Comparison of ENCODE assay signal across 24 cellular contexts in the genomic region with DNA sequence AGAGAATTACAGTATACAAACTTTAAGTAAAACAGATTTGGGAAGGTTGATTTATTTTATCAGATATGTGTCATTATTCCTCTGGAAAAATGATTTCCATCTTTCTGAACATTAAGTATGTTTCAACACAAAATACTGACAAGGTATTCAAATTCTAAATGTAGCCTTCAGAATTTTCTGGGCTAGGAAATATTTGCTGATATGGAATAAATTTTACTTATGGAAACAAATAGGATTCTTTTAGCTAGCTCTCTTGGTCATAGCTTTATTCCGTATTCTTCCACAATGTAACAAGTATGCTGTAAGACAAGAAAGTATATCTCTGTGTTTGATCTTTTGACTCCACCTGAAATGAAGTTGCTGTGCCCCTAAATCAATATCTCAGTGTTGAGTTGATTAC.
"Had no signal": no experiment of that assay in that cellular context is flagged by ENCODE, and none has a peak within 500 bp of the region (broad histone marks: within the 10 kb centered on the region; RNA-seq: fewer than 3 reads in every experiment).

No MANE protein-coding gene starts in this region.

- H3K9me3 ChIP-seq: colonic mucosa, esophagus squamous epithelium, left ventricle myocardium inferior, lower lobe of right lung, right atrium auricular region, suprapubic skin, thyroid gland, upper lobe of left lung, uterus had no signal

- DNase-seq: colonic mucosa; dermis blood vessel endothelial cell; esophagus squamous epithelium; foreskin melanocyte; head of caudate nucleus; kidney; left cardiac atrium; left ventricle myocardium inferior; lower lobe of right lung; midbrain; occipital lobe; small intestine; stimulated activated CD4-positive, alpha-beta T cell treated with anti-CD3 and anti-CD28 coated beads, Interleukin-2, amount 100 ng/mL, for 48 hours; stimulated activated CD8-positive, alpha-beta memory T cell treated with anti-CD3 and anti-CD28 coated beads, Interleukin-4, amount 100 ng/mL, for 48 hours; stimulated activated naive CD8-positive, alpha-beta T cell treated with anti-CD3 and anti-CD28 coated beads, Interleukin-15, Interleukin-2, amounts not matched to agents 100 U/mL and 50 U/mL, for 24 hours; thyroid gland; upper lobe of left lung; uterus had no signal

- H2AFZ ChIP-seq: hepatocyte had no signal

- H3K36me3 ChIP-seq: colonic mucosa, esophagus squamous epithelium, left ventricle myocardium inferior, lower lobe of right lung, right atrium auricular region, suprapubic skin, thyroid gland, upper lobe of left lung, uterus had no signal

- ATAC-seq: left cardiac atrium; lower lobe of right lung; natural killer cell treated with Interleukin-12 subunit alpha and Interleukin-12 subunit beta and Interleukin-15 and Interleukin-18, amount 100 ng/mL, for 72 hours; stimulated activated effector memory CD8-positive, alpha-beta T cell treated with anti-CD3 and anti-CD28 coated beads, Interleukin-12 subunit alpha, Interleukin-12 subunit beta, amount 100 ng/mL, for 72 hours; stimulated activated naive CD8-positive, alpha-beta T cell treated with anti-CD3 and anti-CD28 coated beads, Interleukin-15, Interleukin-2, amounts not matched to agents 100 U/mL and 50 U/mL, for 24 hours had no signal

- H3K4me2 ChIP-seq: hepatocyte had no signal

- H3K4me1 Mint-ChIP-seq: memory B cell; stimulated activated effector memory CD8-positive, alpha-beta T cell treated with anti-CD3 and anti-CD28 coated beads, Interleukin-12 subunit alpha, Interleukin-12 subunit beta, amount 100 ng/mL, for 72 hours had no signal

- H3K4me3 Mint-ChIP-seq: memory B cell; natural killer cell treated with Interleukin-12 subunit alpha and Interleukin-12 subunit beta and Interleukin-15 and Interleukin-18, amount 100 ng/mL, for 72 hours; stimulated activated effector memory CD8-positive, alpha-beta T cell treated with anti-CD3 and anti-CD28 coated beads, Interleukin-12 subunit alpha, Interleukin-12 subunit beta, amount 100 ng/mL, for 72 hours had no signal

- H3K27me3 Mint-ChIP-seq: memory B cell; natural killer cell treated with Interleukin-12 subunit alpha and Interleukin-12 subunit beta and Interleukin-15 and Interleukin-18, amount 100 ng/mL, for 72 hours had no signal

- H3K4me3 ChIP-seq: colonic mucosa, esophagus squamous epithelium, hepatocyte, left ventricle myocardium inferior, lower lobe of right lung, right atrium auricular region, suprapubic skin, thyroid gland, upper lobe of left lung, uterus had no signal

- H3K79me2 ChIP-seq: hepatocyte had no signal

- H3K9me3 Mint-ChIP-seq: memory B cell; stimulated activated effector memory CD8-positive, alpha-beta T cell treated with anti-CD3 and anti-CD28 coated beads, Interleukin-12 subunit alpha, Interleukin-12 subunit beta, amount 100 ng/mL, for 72 hours had no signal

- H3K27ac ChIP-seq: colonic mucosa, esophagus squamous epithelium, hepatocyte, left ventricle myocardium inferior, lower lobe of right lung, right atrium auricular region, suprapubic skin, thyroid gland, upper lobe of left lung, uterus had no signal

- H3K27ac Mint-ChIP-seq: memory B cell; natural killer cell treated with Interleukin-12 subunit alpha and Interleukin-12 subunit beta and Interleukin-15 and Interleukin-18, amount 100 ng/mL, for 72 hours; stimulated activated effector memory CD8-positive, alpha-beta T cell treated with anti-CD3 and anti-CD28 coated beads, Interleukin-12 subunit alpha, Interleukin-12 subunit beta, amount 100 ng/mL, for 72 hours had no signal

- H3K36me3 Mint-ChIP-seq: memory B cell; natural killer cell treated with Interleukin-12 subunit alpha and Interleukin-12 subunit beta and Interleukin-15 and Interleukin-18, amount 100 ng/mL, for 72 hours; stimulated activated effector memory CD8-positive, alpha-beta T cell treated with anti-CD3 and anti-CD28 coated beads, Interleukin-12 subunit alpha, Interleukin-12 subunit beta, amount 100 ng/mL, for 72 hours had no signal

- H3K27me3 ChIP-seq: colonic mucosa, esophagus squamous epithelium, hepatocyte, right atrium auricular region, suprapubic skin, thyroid gland, upper lobe of left lung, uterus had no signal

- H3K4me1 ChIP-seq: colonic mucosa, esophagus squamous epithelium, lower lobe of right lung, right atrium auricular region, suprapubic skin, thyroid gland, upper lobe of left lung, uterus had no signal
